8 cellular contexts compared by ENCODE assay signal in the genomic region with DNA sequence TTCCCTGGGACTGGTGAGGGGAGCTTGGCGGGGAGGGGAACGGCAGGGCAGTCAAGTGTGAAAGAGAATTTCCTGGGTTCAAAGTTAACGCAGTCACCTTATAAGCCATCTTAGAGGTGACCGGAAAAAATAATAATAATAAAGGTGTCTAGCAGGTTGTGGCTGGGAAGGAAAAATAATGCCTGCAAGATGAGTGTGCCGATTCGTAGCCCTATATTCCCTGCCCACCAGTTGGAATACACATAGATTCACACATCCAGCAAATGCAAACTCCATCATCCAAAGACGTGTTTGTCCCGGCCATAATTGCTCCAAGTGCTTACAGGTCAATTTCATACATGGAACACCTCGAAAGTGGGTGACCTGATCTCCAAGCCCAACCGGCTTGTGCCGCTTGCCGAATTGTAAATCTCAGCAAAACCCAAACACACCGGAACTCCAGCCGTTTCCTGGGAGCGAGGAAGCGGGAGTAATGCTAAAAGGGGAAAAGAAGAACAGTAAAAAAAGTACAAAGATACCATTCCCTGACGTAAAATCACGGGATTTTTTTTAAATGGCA. TPM values are rescaled to one million over a fixed set of nuclear protein-coding genes. Genes with fewer than 3 reads are reported as not detected.
DNase-seq lines count a peak whose midpoint lies in the region; ATAC-seq and TF ChIP-seq lines count a peak whose summit lies in the region.

No MANE protein-coding gene starts in this region.

- no peaks in the 10 kb centered on the region for H3K9me3 ChIP-seq in A673 (ENCODE audit: low read depth, low read length, poor library complexity, severe bottlenecking)
- peaks cover 0 to 1% of the 10 kb centered on the region in 2 donors for H3K9me3 ChIP-seq in breast epithelium

- H3K4me1 ChIP-seq in A673 (ENCODE audit: insufficient read depth, low read length, poor library complexity, severe bottlenecking) (peaks cover 18% of the 10 kb centered on the region), breast epithelium (no peaks in the 10 kb centered on the region)

- no peak for TF ChIP-seq CTCF in A673 (conservative IDR thresholded peaks at IDR 0.05; ENCODE audit: low read depth, low read length)
- TF ChIP-seq CTCF in breast epithelium (IDR thresholded peaks at IDR 0.05), result no peak

- POLR2A ChIA-PET in A673 (lab: Charles Lee; ENCODE audit: low non-redundant PET), result no interaction called here

- H3K9me3 Mint-ChIP-seq in memory B cell, result no peaks in the 10 kb centered on the region

- H3K27ac ChIP-seq in A673 (ENCODE audit: low read depth, low read length, poor library complexity, severe bottlenecking) (peak overlapping the region; percentile 76), breast epithelium (peak overlapping the region; percentile 95 to 96)

- no peak for TF ChIP-seq POLR2A in breast epithelium (IDR thresholded peaks at IDR 0.05)

- intact Hi-C loops in A673 (cut with micrococcal nuclease; ENCODE audit: unreplicated experiment), result loop anchor here (5.0 to 10.0 kb wide), 7 partner anchors 97 to 877 kb away; no protein-coding TSS in a partner anchor
- intact Hi-C loops in breast epithelium (cut with DNase I; ENCODE audit: low total_unique reads), result no loop called here
- intact Hi-C loops in posterior vena cava (cut with DNase I), result loop anchor here (10.0 kb wide), 3 partner anchors 50 to 220 kb away; no protein-coding TSS in a partner anchor

- no TSS peak for BruUV-seq in A673 (replicated peaks; lab: Mats Ljungman, UMichigan)

- H3K36me3 Mint-ChIP-seq in memory B cell, result no peaks in the 10 kb centered on the region

- peak overlapping the region; percentile 39 for H3K4me3 Mint-ChIP-seq in memory B cell

- ATAC-seq in memory B cell (ENCODE audit: low read depth) (no peak), GM18870 (IDR thresholded peaks at IDR 0.05; ENCODE audit: unreplicated experiment) (no peak), HG02571 (IDR thresholded peaks at IDR 0.05; ENCODE audit: unreplicated experiment) (no peak), GM19324 (IDR thresholded peaks at IDR 0.05; ENCODE audit: low FRiP score, unreplicated experiment) (no peak)

- DNase-seq in A673 (ENCODE audit: low spot score) (peak; percentile 52), H4 (ENCODE audit: low spot score) (peak; percentile 24), breast epithelium (ENCODE audit: low spot score in 2 of 2) (no peak), memory B cell (ENCODE audit: low spot score in 2 of 2) (no peak), posterior vena cava (ENCODE audit: low spot score) (no peak)

- peaks cover 11% of the 10 kb centered on the region for H3K27me3 Mint-ChIP-seq in memory B cell

- H3K36me3 ChIP-seq in A673 (ENCODE audit: insufficient read depth, low read length, poor library complexity, severe bottlenecking) (no peaks in the 10 kb centered on the region), breast epithelium (no peaks in the 10 kb centered on the region)

- no peaks in the 10 kb centered on the region for H3K4me1 Mint-ChIP-seq in memory B cell

- CTCF ChIA-PET in A673 (lab: Charles Lee), result interaction anchor here (0.5 kb wide), 1 partner anchor 46 kb away, joined by 11 read pairs; no protein-coding TSS in a partner anchor

- H3K27me3 ChIP-seq in A673 (replicated peaks; ENCODE audit: insufficient read depth, low read depth, low read length, poor library complexity) (no peaks in the 10 kb centered on the region), breast epithelium (no peaks in the 10 kb centered on the region)

- H3K4me3 ChIP-seq in A673 (ENCODE audit: low read depth, low read length, poor library complexity, severe bottlenecking) (peak overlapping the region; percentile 81), breast epithelium (peak overlapping the region; percentile 61 to 87 (median 83))

- no peak overlapping the region for H3K27ac Mint-ChIP-seq in memory B cell

RNA-seq across cellular contexts. Expression of gene FAT1, which starts 1.3 kb away (rescaled TPM):
- total RNA-seq in A673 (2021) (99.3 and 107 TPM in 2 replicates), breast epithelium (100 to 1,000 TPM in 1 of 3 donors, 10 to 100 TPM in 2; 54.2 to 125 (median 87.2) TPM), posterior vena cava (10 to 100 TPM; 75.5 to 85.9 TPM)
- 71.1 and 71.6 TPM in 2 replicates for total RNA-seq in H4 (2014; rRNA removed; shearing (Covaris generic))

Comparison
In these comparisons a context has a peak if more than half of its experiments do, and no peak if none do; other contexts are left out.
1. DNase-seq: peak in A673 (single experiment) and H4 (single experiment); none in breast epithelium (0 of 2), memory B cell (0 of 2) and posterior vena cava (single experiment).